ENCODE assay signal across 7 cellular contexts in the genomic region with DNA sequence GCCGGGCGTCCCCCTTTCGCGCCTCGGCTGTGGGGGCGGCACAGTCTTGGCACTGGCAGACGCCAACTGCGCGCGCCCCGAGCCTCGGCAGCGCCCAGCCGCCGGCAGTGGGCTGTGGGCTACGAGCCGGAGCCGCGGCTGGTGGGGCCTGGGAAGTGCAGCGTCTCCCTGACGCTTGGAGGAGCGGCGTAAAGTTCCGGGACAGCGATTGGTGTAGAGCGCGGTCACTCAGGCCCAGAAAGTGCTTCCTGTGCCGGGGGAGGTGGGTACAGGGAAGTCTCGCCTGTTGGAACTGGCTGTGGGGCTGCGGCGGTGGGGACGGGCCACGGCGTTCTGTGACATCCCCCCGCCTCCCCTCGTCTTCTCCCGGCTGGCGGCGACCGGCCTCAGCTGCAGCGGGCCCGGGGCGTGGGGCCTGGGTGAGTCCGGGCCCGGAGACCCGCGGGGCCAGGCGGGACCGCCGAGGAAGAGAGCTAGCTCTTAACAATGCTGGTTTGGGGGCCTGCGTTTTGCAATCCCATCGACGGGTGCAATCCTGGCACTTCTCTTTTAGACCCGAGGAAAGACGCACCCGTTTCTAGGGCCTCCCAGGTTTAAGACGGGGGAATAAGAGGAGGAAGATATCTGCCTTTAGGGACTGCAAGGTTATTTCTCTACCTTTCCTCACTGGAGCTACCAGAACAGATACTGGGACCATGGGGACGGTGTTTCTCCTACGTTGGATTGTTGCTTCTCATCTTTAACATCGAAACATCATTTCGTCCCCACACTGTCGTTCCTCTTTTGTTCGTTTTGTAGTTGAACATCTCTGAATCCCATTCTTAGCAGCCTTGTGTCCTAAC. TPM values are rescaled to one million over a fixed set of nuclear protein-coding genes. Genes with fewer than 3 reads are reported as not detected.
A peak's percentile ranks its signal among the peaks of the same experiment; 100 is the strongest.
DNase-seq lines count a peak whose midpoint lies in the region; ATAC-seq and TF ChIP-seq lines count a peak whose summit lies in the region.

Gene RWDD4 (minus strand): TSS at position 157 of the 842 bp plus-strand sequence. CDS start 233 bp downstream, outside the sequence.
Gene TRAPPC11 (plus strand): TSS at position 265 of the 842 bp plus-strand sequence. CDS start 4,575 bp downstream, outside the sequence.

- DNase-seq in NCI-H2029 (lab: John Stamatoyannopoulos, UW) (peak; percentile 82), T-helper 22 cell (ENCODE audit: low read depth) (peak; percentile 96), astrocyte of the cerebellum (ENCODE audit: low read depth) (peak; percentile 98), hepatic stellate cell (ENCODE audit: low spot score) (peak; percentile 98), renal cortical epithelial cell (ENCODE audit: low read depth) (peak; percentile 95)

- TF ChIP-seq CTCF in astrocyte of the cerebellum (IDR thresholded peaks at IDR 0.05; ENCODE audit: low read depth, low read length, missing control alignments), result no peak

- peak within 1 kb of the TSS; percentile 84 for H3K4me3 ChIP-seq in astrocyte of the cerebellum (ENCODE audit: low read depth, low read length)

- in situ Hi-C loops in astrocyte of the cerebellum (cut with HindIII; ENCODE audit: low sequenced_read_pairs), result no loop called here

- ATAC-seq in GM18505 (IDR thresholded peaks at IDR 0.05; ENCODE audit: unreplicated experiment), result peak; percentile 99
- peak; percentile 99 for ATAC-seq in HG02973 (IDR thresholded peaks at IDR 0.05; ENCODE audit: unreplicated experiment)

- peak; percentile 62 for TF ChIP-seq POLR2A in GM18505 (IDR thresholded peaks at IDR 0.05; ENCODE audit: borderline replicate concordance, extremely low read depth, insufficient read depth, insufficient read length)

RNA-seq across cellular contexts. Expression of gene RWDD4, which starts in this region (rescaled TPM):
- total RNA-seq in renal cortical epithelial cell, result 23.4 and 28.5 TPM in 2 replicates

RNA-seq across cellular contexts. Expression of gene TRAPPC11, which starts in this region (rescaled TPM):
- total RNA-seq in renal cortical epithelial cell, result 48.1 and 63.6 TPM in 2 replicates

Comparison
In these comparisons a context has a peak if more than half of its experiments do, and no peak if none do; other contexts are left out.
1. Peak in every context shown above with its lines: DNase-seq, ATAC-seq and H3K4me3 ChIP-seq.